ENCODE assay signal across 25 cellular contexts in the genomic region with DNA sequence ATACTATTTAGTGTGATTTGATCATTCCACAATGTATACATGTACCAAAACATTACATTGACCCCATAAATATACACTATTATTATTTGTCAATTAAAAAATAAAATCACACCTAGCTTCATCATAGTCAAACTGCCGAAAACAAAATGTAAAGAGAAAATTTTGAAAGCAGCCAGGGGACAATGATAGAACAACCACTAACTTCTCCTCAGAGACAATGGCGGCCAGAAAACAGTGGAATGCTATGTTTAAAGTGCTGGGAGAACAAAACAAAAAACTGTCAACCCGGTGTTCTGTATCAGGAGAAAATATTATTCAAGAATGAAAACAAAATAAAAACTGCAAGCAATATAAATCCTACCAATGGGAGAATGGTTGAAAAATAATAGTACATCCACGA.
"Had no signal": no experiment of that assay in that cellular context is flagged by ENCODE, and none has a peak within 500 bp of the region (broad histone marks: within the 10 kb centered on the region; RNA-seq: fewer than 3 reads in every experiment).

No MANE protein-coding gene starts in this region.

- H3K4me1 ChIP-seq: stomach, testis, transverse colon had no signal

- H3K4me1 Mint-ChIP-seq: immature natural killer cell; stimulated activated naive B cell treated with anti-CD40 and anti-IgM and Interleukin-4, amounts not matched to agents 10 μg/mL and 1 μg/mL and 100 μg/mL, for 72 hours had no signal

- H3K9me3 Mint-ChIP-seq: immature natural killer cell had no signal

- ATAC-seq: left colon; mucosa of descending colon; naive thymus-derived CD4-positive, alpha-beta T cell; stimulated activated naive B cell treated with anti-CD40 and anti-IgM and Interleukin-4, amounts not matched to agents 10 μg/mL and 1 μg/mL and 100 μg/mL, for 72 hours; stimulated activated naive CD8-positive, alpha-beta T cell treated with anti-CD3 and anti-CD28 coated beads, Interleukin-15, Interleukin-2, amounts not matched to agents 100 U/mL and 50 U/mL, for 24 hours had no signal

- H3K9me3 ChIP-seq: ovary, right atrium auricular region, testis, thyroid gland, transverse colon, upper lobe of left lung, vagina had no signal

- H3K4me2 ChIP-seq: smooth muscle cell had no signal

- H3K4me3 Mint-ChIP-seq: immature natural killer cell; naive thymus-derived CD4-positive, alpha-beta T cell; stimulated activated naive B cell treated with anti-CD40 and anti-IgM and Interleukin-4, amounts not matched to agents 10 μg/mL and 1 μg/mL and 100 μg/mL, for 72 hours had no signal

- DNase-seq: hypothalamus; immature natural killer cell; kidney; left colon; left ventricle myocardium inferior; mesendoderm; midbrain; mucosa of descending colon; naive thymus-derived CD4-positive, alpha-beta T cell; ovary; stimulated activated CD4-positive, alpha-beta T cell treated with anti-CD3 and anti-CD28 coated beads, Interleukin-2, amount 100 ng/mL, for 24 hours; stimulated activated CD4-positive, alpha-beta T cell treated with anti-CD3 and anti-CD28 coated beads, Interleukin-4, amount 100 ng/mL, for 1 hour; stimulated activated naive B cell treated with anti-CD40 and anti-IgM and Interleukin-4, amounts not matched to agents 10 μg/mL and 1 μg/mL and 100 μg/mL, for 72 hours; stimulated activated naive CD8-positive, alpha-beta T cell treated with anti-CD3 and anti-CD28 coated beads, Interleukin-15, Interleukin-2, amounts not matched to agents 100 U/mL and 50 U/mL, for 24 hours; stomach; testis; thyroid gland; transverse colon; upper lobe of left lung had no signal

- H3K27ac Mint-ChIP-seq: naive thymus-derived CD4-positive, alpha-beta T cell; progenitor cell of endocrine pancreas; stimulated activated naive B cell treated with anti-CD40 and anti-IgM and Interleukin-4, amounts not matched to agents 10 μg/mL and 1 μg/mL and 100 μg/mL, for 72 hours had no signal

- H3K27ac ChIP-seq: left ventricle myocardium inferior, ovary, right atrium auricular region, stomach, testis, thyroid gland, transverse colon, upper lobe of left lung, vagina had no signal

- H3K27me3 ChIP-seq: ovary, right atrium auricular region, testis, thyroid gland, upper lobe of left lung, vagina had no signal

- FAIRE-seq: islet of Langerhans, kidney had no signal

- H3K4me3 ChIP-seq: left ventricle myocardium inferior, lung, mucosa of descending colon, ovary, right atrium auricular region, smooth muscle cell, stomach, testis, thyroid gland, transverse colon, upper lobe of left lung, vagina had no signal

- H3K36me3 Mint-ChIP-seq: immature natural killer cell had no signal

- H3K36me3 ChIP-seq: left ventricle myocardium inferior, ovary, right atrium auricular region, stomach, thyroid gland, transverse colon, upper lobe of left lung, vagina had no signal
